ENCODE assay signal across 18 cellular contexts in the genomic region with DNA sequence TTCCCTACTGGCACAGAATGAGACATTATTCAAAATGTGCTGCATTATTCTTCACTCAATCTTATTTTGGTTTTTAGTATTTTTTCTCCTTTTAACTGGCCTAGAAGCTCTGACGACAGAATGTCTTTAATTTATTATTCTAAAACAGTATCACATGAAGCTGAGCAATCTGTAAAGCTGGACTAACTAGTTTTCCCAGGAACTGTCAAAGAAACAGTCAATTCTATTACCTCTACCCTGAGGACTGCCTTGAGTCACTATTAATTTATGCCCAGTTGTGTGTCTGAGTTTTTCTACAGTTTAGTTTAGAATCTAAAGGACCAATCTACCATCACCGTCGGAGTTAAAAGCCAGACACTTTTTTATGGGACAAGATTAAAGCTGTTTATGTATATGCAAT.
"Had no signal": no experiment of that assay in that cellular context is flagged by ENCODE, and none has a peak within 500 bp of the region (broad histone marks: within the 10 kb centered on the region; RNA-seq: fewer than 3 reads in every experiment).

No MANE protein-coding gene starts in this region.

- H3K4me1 Mint-ChIP-seq: neural crest cell had no signal

- H3K9me3 ChIP-seq: lower lobe of right lung, ovary, spleen, thyroid gland, uterus had no signal

- H3K27ac Mint-ChIP-seq: activated B cell treated with CpG ODN at 0.5 μM for 24 hours; activated CD8-positive, alpha-beta T cell treated with anti-CD3 and anti-CD28 coated beads for 36 hours; dendritic cell treated with granulocyte-macrophage colony-stimulating factor and Interleukin-4, amounts not matched to agents 40 ng/mL and 50 ng/mL, for 4 days had no signal

- H3K9me3 Mint-ChIP-seq: activated B cell treated with CpG ODN at 0.5 μM for 24 hours; activated CD8-positive, alpha-beta T cell treated with anti-CD3 and anti-CD28 coated beads for 36 hours; dendritic cell treated with granulocyte-macrophage colony-stimulating factor and Interleukin-4, amounts not matched to agents 40 ng/mL and 50 ng/mL, for 4 days; neural crest cell had no signal

- H3K4me3 ChIP-seq: lower lobe of right lung, ovary, spleen, thyroid gland, uterus had no signal

- DNase-seq: activated B cell treated with CpG ODN at 0.5 μM for 24 hours; activated CD4-positive, alpha-beta T cell treated with anti-CD3 and anti-CD28 coated beads for 48 hours; activated CD8-positive, alpha-beta memory T cell treated with anti-CD3 and anti-CD28 coated beads, Interleukin-2, amount 50 U/mL, for 4 hours; activated CD8-positive, alpha-beta T cell treated with anti-CD3 and anti-CD28 coated beads for 36 hours; anterior cingulate cortex; effector memory CD4-positive, alpha-beta T cell; glutamatergic neuron; lower lobe of right lung; midbrain; ovary; spleen; stimulated activated CD4-positive, alpha-beta T cell treated with anti-CD3 and anti-CD28 coated beads, Interleukin-1b, Interleukin-23, amount 100 ng/mL, for 48 hours; T-helper 2 cell; thyroid gland; uterus had no signal

- H3K27me3 ChIP-seq: ovary, spleen, thyroid gland, uterus had no signal

- H3K27me3 Mint-ChIP-seq: activated B cell treated with CpG ODN at 0.5 μM for 24 hours; activated CD8-positive, alpha-beta T cell treated with anti-CD3 and anti-CD28 coated beads for 36 hours; dendritic cell treated with granulocyte-macrophage colony-stimulating factor and Interleukin-4, amounts not matched to agents 40 ng/mL and 50 ng/mL, for 4 days had no signal

- H3K4me1 ChIP-seq: lower lobe of right lung, spleen, uterus had no signal

- ATAC-seq: activated CD8-positive, alpha-beta T cell treated with anti-CD3 and anti-CD28 coated beads for 36 hours; lower lobe of right lung; sciatic nerve had no signal

- H3K27ac ChIP-seq: lower lobe of right lung, ovary, spleen, thyroid gland, uterus had no signal

- H3K36me3 ChIP-seq: ovary, uterus had no signal

- H3K4me3 Mint-ChIP-seq: activated B cell treated with CpG ODN at 0.5 μM for 24 hours; activated CD8-positive, alpha-beta T cell treated with anti-CD3 and anti-CD28 coated beads for 36 hours; dendritic cell treated with granulocyte-macrophage colony-stimulating factor and Interleukin-4, amounts not matched to agents 40 ng/mL and 50 ng/mL, for 4 days; neural crest cell had no signal
